8 cellular contexts compared by ENCODE assay signal in the genomic region with DNA sequence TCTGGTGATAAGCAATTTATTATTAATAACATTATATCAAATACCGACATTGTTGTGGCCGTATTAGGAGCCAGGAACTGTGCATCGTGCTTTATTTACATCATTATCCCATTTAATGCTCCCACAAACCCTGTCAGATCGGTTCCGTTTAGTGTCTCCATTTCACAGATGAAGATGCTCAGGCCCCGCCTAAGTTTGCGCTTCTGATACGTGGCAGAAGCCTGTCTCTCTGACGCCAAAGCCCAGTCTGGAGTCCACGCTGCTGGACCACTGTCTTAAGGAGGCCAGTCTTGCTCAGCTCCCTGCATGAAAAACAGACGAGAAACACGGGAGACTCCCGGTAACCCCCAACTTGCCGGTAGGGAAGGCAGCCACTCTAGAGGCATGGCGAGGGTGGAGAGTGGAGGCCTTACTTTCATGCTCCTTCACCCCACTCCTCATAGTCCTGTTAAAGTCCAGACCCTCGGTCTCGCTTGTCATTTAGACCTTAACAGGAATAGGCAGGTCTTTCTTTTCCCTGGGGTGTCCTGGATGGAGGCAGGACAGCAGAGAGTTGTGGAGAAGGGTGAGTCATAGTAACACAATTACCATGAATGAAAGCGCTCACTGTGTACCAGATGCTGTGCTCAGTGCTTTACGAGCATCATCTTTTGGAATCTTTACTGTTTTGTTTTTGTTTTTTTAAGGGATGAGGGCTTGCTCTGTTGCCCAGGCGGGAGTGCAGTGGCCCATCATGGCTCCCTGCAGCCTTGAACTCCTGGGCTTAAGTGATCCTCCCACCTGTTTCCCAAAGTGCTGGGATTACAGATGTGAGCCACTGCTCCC. TPM values are rescaled to one million over a fixed set of nuclear protein-coding genes. Genes with fewer than 3 reads are reported as not detected.
A peak's percentile ranks its signal among the peaks of the same experiment; 100 is the strongest.
DNase-seq lines count a peak whose midpoint lies in the region; ATAC-seq and TF ChIP-seq lines count a peak whose summit lies in the region.

No MANE protein-coding gene starts in this region.

- peak; percentile 26 for ATAC-seq in HG02588 (IDR thresholded peaks at IDR 0.05; ENCODE audit: unreplicated experiment)

- H3K4me3 ChIP-seq in GM06990 (replicated peaks; ENCODE audit: low read depth, low read length), result peak overlapping the region; percentile 77

- peak; percentile 56 for DNase-seq in GM06990 (ENCODE audit: extremely low read depth, insufficient read length)
- DNase-seq in NCI-H2227 (lab: John Stamatoyannopoulos, UW; ENCODE audit: unreplicated experiment), result peak; percentile 69
- DNase-seq in activated CD8-positive, alpha-beta memory T cell treated with anti-CD3 and anti-CD28 coated beads for 24 hours, result peak; percentile 79
- DNase-seq in epidermal melanocyte (ENCODE audit: insufficient read length, low spot score), result peak; percentile 75
- peak; percentile 59 for DNase-seq in mesenteric fat pad (ENCODE audit: low spot score)
- DNase-seq in stimulated activated CD8-positive, alpha-beta memory T cell treated with anti-CD3 and anti-CD28 coated beads, Interleukin-7, amount 100 ng/mL, for 24 hours (ENCODE audit: low read depth), result peak; percentile 19
- DNase-seq in DMS153 treated with DMSO at 0.1 percent for 48 hours (lab: John Stamatoyannopoulos, UW; ENCODE audit: unreplicated experiment), result no peak

- no peak for TF ChIP-seq CTCF in GM06990 (IDR thresholded peaks at IDR 0.05; ENCODE audit: insufficient read depth, low read length, poor library complexity, severe bottlenecking)

- no peaks in the 10 kb centered on the region for H3K36me3 ChIP-seq in GM06990 (ENCODE audit: control insufficient read depth, insufficient read depth, low read length)

- H3K27me3 ChIP-seq in GM06990 (replicated peaks; ENCODE audit: control insufficient read depth, insufficient read depth, low read length), result no peaks in the 10 kb centered on the region

RNA-seq across cellular contexts. Expression of a gene that starts 0.9 kb away (rescaled TPM):
- 50.1 TPM for total RNA-seq in mesenteric fat pad

RNA-seq across cellular contexts. Expression of a gene that starts 29.3 kb away (rescaled TPM):
- total RNA-seq in mesenteric fat pad, result 40.9 TPM

RNA-seq across cellular contexts. Expression of a gene that starts 29.9 kb away (rescaled TPM):
- total RNA-seq in mesenteric fat pad, result 10.7 TPM
